ENCODE assay signal across 18 cellular contexts in the genomic region with DNA sequence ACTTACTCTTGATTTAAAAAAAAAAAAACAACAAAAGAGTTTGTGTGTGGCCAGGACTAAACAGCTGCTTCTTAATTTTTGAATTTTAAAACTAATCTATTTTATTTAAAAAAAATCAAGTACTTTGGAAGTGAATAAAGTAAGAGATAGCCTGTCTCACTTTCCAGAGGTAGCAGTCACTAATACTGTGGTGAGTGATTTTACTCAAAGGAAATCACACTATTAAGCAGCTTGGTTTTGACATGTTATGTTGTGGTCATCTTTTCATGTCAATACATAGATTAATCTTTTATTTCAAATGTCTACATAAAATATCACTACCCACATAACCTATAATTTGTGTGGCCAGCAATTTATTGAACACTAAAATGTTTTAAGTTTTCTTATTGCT.
"Had no signal": no experiment of that assay in that cellular context is flagged by ENCODE, and none has a peak within 500 bp of the region (broad histone marks: within the 10 kb centered on the region; RNA-seq: fewer than 3 reads in every experiment).

No MANE protein-coding gene starts in this region.

- H3K4me3 ChIP-seq: adrenal gland, ascending aorta, esophagus muscularis mucosa, gastrocnemius medialis, left ventricle myocardium inferior, ovary, prostate gland, tibial artery had no signal

- H3K36me3 ChIP-seq: adrenal gland, ascending aorta, gastrocnemius medialis, left ventricle myocardium inferior, ovary, prostate gland had no signal

- H3K27me3 ChIP-seq: adrenal gland, ascending aorta, esophagus muscularis mucosa, gastrocnemius medialis, ovary, tibial artery had no signal

- H3K4me1 ChIP-seq: adrenal gland, ascending aorta, gastrocnemius medialis, prostate gland, tibial artery had no signal

- ATAC-seq: activated CD8-positive, alpha-beta T cell treated with anti-CD3 and anti-CD28 coated beads for 36 hours; gastrocnemius medialis; naive thymus-derived CD8-positive, alpha-beta T cell; stimulated activated naive CD8-positive, alpha-beta T cell treated with anti-CD3 and anti-CD28 coated beads, Interleukin-15, amount 100 ng/mL, for 72 hours had no signal

- H3K9me3 ChIP-seq: adrenal gland, ascending aorta, esophagus muscularis mucosa, gastrocnemius medialis, left ventricle myocardium inferior, ovary, prostate gland, tibial artery had no signal

- H3K27ac ChIP-seq: adrenal gland, ascending aorta, esophagus muscularis mucosa, gastrocnemius medialis, left ventricle myocardium inferior, ovary, prostate gland, tibial artery, VCaP had no signal

- DNase-seq: activated CD4-positive, alpha-beta T cell treated with anti-CD3 and anti-CD28 coated beads, Interleukin-2, amount 10 ng/mL, durations not matched to agents 7 days and 5 days; activated CD8-positive, alpha-beta T cell treated with anti-CD3 and anti-CD28 coated beads for 36 hours; activated naive CD4-positive, alpha-beta T cell; activated T-cell treated with anti-CD3 and anti-CD28 coated beads, Interleukin-2, amount 50 U/mL, for 1 hour; adrenal gland; effector memory CD4-positive, alpha-beta T cell; gastrocnemius medialis; hippocampal formation; left ventricle myocardium inferior; naive thymus-derived CD8-positive, alpha-beta T cell; ovary; stimulated activated CD4-positive, alpha-beta T cell treated with anti-CD3 and anti-CD28 coated beads, Interleukin-12 subunit alpha, Interleukin-12 subunit beta, amount 100 ng/mL, for 4 hours; stimulated activated naive CD8-positive, alpha-beta T cell treated with anti-CD3 and anti-CD28 coated beads, Interleukin-15, amount 100 ng/mL, for 72 hours; tibial artery had no signal
